In genomic region chr5:179780343-179780742, GRCh38 we compare ENCODE assay signal across 19 cellular contexts. TPM values are rescaled to one million over a fixed set of nuclear protein-coding genes. Genes with fewer than 3 reads are reported as not detected.
DNase-seq lines count a peak whose midpoint lies in the region; ATAC-seq, FAIRE-seq and TF ChIP-seq lines count a peak whose summit lies in the region.
"Had no signal": no experiment of that assay in that cellular context is flagged by ENCODE, and none has a peak within 500 bp of the region (broad histone marks: within the 10 kb centered on the region; RNA-seq: fewer than 3 reads in every experiment).

No MANE protein-coding gene starts in this region.

- dilution Hi-C loops in IMR-90 (cut with HindIII; ENCODE audit: low sequenced_read_pairs, unreplicated experiment), result no loop called here

- WGBS in IMR-90 (ENCODE audit: extremely low coverage in 2 of 2, insufficient read length in 1 of 2), 2 experiments, result 83% methylated on average over 1 of the region's 8 CpGs; no CpG with 5 or more reads in 1 of the 2 experiments
- 82 to 85% methylated on average over 8 of the region's 8 CpGs for whole genome bisulfite sequencing in pancreas, 2 donors

- H4K91ac ChIP-seq in IMR-90 (ENCODE audit: insufficient read depth, low read depth, low read length), result no peak overlapping the region

- no peak overlapping the region for H4K5ac ChIP-seq in IMR-90 (ENCODE audit: low read depth, low read length)

- no peak overlapping the region for H3K18ac ChIP-seq in IMR-90 (ENCODE audit: low read depth, low read length)

- H3K9ac ChIP-seq in IMR-90 (ENCODE audit: low read depth, low read length), result no peak overlapping the region
- H3K9ac ChIP-seq: neural progenitor cell, SK-N-SH had no signal

- DNase-seq in IMR-90, result no peak
- DNase-seq in NOMO-1 treated with dmso at 0.1 percent for 144 hours (lab: John Stamatoyannopoulos, UW; ENCODE audit: unreplicated experiment), result peak; percentile 77
- peak; percentile 70 for DNase-seq in fibroblast of gingiva (ENCODE audit: low read depth)
- no peak for DNase-seq in pancreas
- DNase-seq in HAP-1 (ENCODE audit: low spot score in 2 of 2), result no peak
- DNase-seq in DMS79 (lab: John Stamatoyannopoulos, UW), result no peak
- DNase-seq: activated CD4-positive, CD25-positive, alpha-beta regulatory T cell treated with anti-CD3 and anti-CD28 coated beads, Interleukin-2, amount 50 U/mL, for 72 hours; activated CD8-positive, alpha-beta memory T cell treated with anti-CD3 and anti-CD28 coated beads for 24 hours; activated naive CD4-positive, alpha-beta T cell treated with Interleukin-2 at 50 U/mL for 16 hours; activated T-cell treated with anti-CD3 and anti-CD28 coated beads, Interleukin-2, amount 50 U/mL, for 4 hours; effector CD8-positive, alpha-beta T cell; EL; NCI-H1694 treated with DMSO at 0.1 percent for 48 hours; PC-9; SK-N-SH; stimulated activated CD4-positive, alpha-beta T cell treated with anti-CD3 and anti-CD28 coated beads, Interleukin-4, amount 100 ng/mL, for 4 hours had no signal

- no peak overlapping the region for H4K8ac ChIP-seq in IMR-90 (ENCODE audit: low read depth in 2 of 2, low read length in 2 of 2)

- POLR2A ChIA-PET in IMR-90 (lab: Charles Lee; ENCODE audit: unreplicated experiment), result no interaction called here

- FAIRE-seq in pancreas (lab: Jason Lieb, UNC), result no peak

- intact Hi-C loops in IMR-90 (cut with micrococcal nuclease) (no loop called here), pancreas (cut with DNase I) (no loop called here)

- peaks cover 6 to 8% of the 10 kb centered on the region in 2 experiments for H3K79me1 ChIP-seq in IMR-90 (ENCODE audit: low read depth in 1 of 2, low read length in 2 of 2)

- H3K4me3 ChIP-seq in IMR-90 (ENCODE audit: insufficient read depth, low read depth, low read length), result no peak overlapping the region
- no peak overlapping the region for H3K4me3 ChIP-seq in pancreas
- no peak overlapping the region for H3K4me3 ChIP-seq in HAP-1
- H3K4me3 ChIP-seq: neural progenitor cell, PC-9 had no signal

- H3K9me1 ChIP-seq in IMR-90 (ENCODE audit: insufficient read depth, low read length), result no peaks in the 10 kb centered on the region

- H2BK120ac ChIP-seq in IMR-90 (ENCODE audit: low read depth, low read length), result no peak overlapping the region

- no peaks in the 10 kb centered on the region for H3K27me3 ChIP-seq in IMR-90 (ENCODE audit: control insufficient read depth, insufficient read depth, low read length)
- H3K27me3 ChIP-seq in pancreas, result no peaks in the 10 kb centered on the region
- H3K27me3 ChIP-seq in HAP-1 (ENCODE audit: low read depth), result no peaks in the 10 kb centered on the region
- H3K27me3 ChIP-seq: neural progenitor cell had no signal

- no peak overlapping the region for H2BK5ac ChIP-seq in IMR-90 (ENCODE audit: low read depth, low read length, poor library complexity, severe bottlenecking)

- H2BK20ac ChIP-seq in IMR-90 (ENCODE audit: low read depth, low read length), result no peak overlapping the region

- no peak overlapping the region for H3K4me2 ChIP-seq in IMR-90 (ENCODE audit: low read depth, low read length)
- H3K4me2 ChIP-seq: neural progenitor cell, PC-9, SK-N-SH had no signal

- TF ChIP-seq CTCF in IMR-90 (conservative IDR thresholded peaks at IDR 0.05; ENCODE audit: low read depth, low read length) (no peak), pancreas (IDR thresholded peaks at IDR 0.05) (no peak)

- in situ Hi-C loops in IMR-90 (cut with MboI; ENCODE audit: low sequenced_read_pairs), result no loop called here
- in situ Hi-C loops in HAP-1 (cut with MboI; ENCODE audit: low sequenced_read_pairs), result no loop called here

- H2AK9ac ChIP-seq in IMR-90 (replicated peaks; ENCODE audit: low read depth, low read length, poor library complexity), result no peak overlapping the region

- H3K4ac ChIP-seq in IMR-90 (ENCODE audit: low read depth, low read length), result no peak overlapping the region

- H2BK15ac ChIP-seq in IMR-90 (ENCODE audit: low read depth, low read length), result no peak overlapping the region

- peaks cover 35% of the 10 kb centered on the region for H3K36me3 ChIP-seq in IMR-90 (ENCODE audit: control insufficient read depth, insufficient read depth, low read length)
- H3K36me3 ChIP-seq in pancreas, result peaks cover 0 to 21% (median 10%) of the 10 kb centered on the region in 3 donors
- peaks cover 23% of the 10 kb centered on the region for H3K36me3 ChIP-seq in HAP-1 (replicated peaks)
- H3K36me3 ChIP-seq: neural progenitor cell had no signal

- H2AFZ ChIP-seq in IMR-90 (replicated peaks; ENCODE audit: low read length, poor library complexity), result no peak overlapping the region
- H2AFZ ChIP-seq: neural progenitor cell, PC-9 had no signal

- H3K14ac ChIP-seq in IMR-90 (replicated peaks; ENCODE audit: low read depth, low read length), result no peak overlapping the region

- CTCF ChIA-PET in IMR-90 (lab: Yijun Ruan, JAX), result no interaction called here

- BruUV-seq in IMR-90 (replicated peaks; lab: Mats Ljungman, UMichigan), result no TSS peak

- no peaks in the 10 kb centered on the region for H3K4me1 ChIP-seq in IMR-90 (ENCODE audit: control insufficient read depth, insufficient read depth, low read length)
- no peaks in the 10 kb centered on the region for H3K4me1 ChIP-seq in pancreas
- H3K4me1 ChIP-seq in HAP-1, result no peaks in the 10 kb centered on the region
- H3K4me1 ChIP-seq: neural progenitor cell had no signal

- H3K9me3 ChIP-seq in IMR-90 (ENCODE audit: control insufficient read depth, insufficient read depth, low read length), result no peaks in the 10 kb centered on the region
- no peaks in the 10 kb centered on the region for H3K9me3 ChIP-seq in pancreas
- no peaks in the 10 kb centered on the region for H3K9me3 ChIP-seq in HAP-1
- H3K9me3 ChIP-seq: SK-N-SH had no signal

- H3K56ac ChIP-seq in IMR-90 (ENCODE audit: extremely low read depth, insufficient read depth, low read length), result no peak overlapping the region

- H4K20me1 ChIP-seq in IMR-90 (ENCODE audit: insufficient read depth, low read length), result 0 out of 2 replicates have a peak, but pooled peaks cover 3% of the 10 kb centered on the region

- no peak for TF ChIP-seq POLR2A in IMR-90 (IDR thresholded peaks at IDR 0.05; ENCODE audit: low read depth, low read length)

- no peak for TF ChIP-seq RAD21 in IMR-90 (IDR thresholded peaks at IDR 0.05; ENCODE audit: low read length)

- H3K23ac ChIP-seq in IMR-90 (ENCODE audit: low read depth, low read length), result no peak overlapping the region

- ATAC-seq in IMR-90 (ENCODE audit: low read depth) (peak; percentile 21; the same call in 1 of the 2 replicates), pancreas (peak in 3 of 4 donors; percentile 49 to 56 (median 52)), HG02852 (IDR thresholded peaks at IDR 0.05; ENCODE audit: unreplicated experiment) (no peak)
- ATAC-seq: activated T-cell treated with anti-CD3 and anti-CD28 coated beads, Interleukin-2, amount 50 U/mL, for 4 hours; esophagus mucosa had no signal

- H3K27ac ChIP-seq in IMR-90 (ENCODE audit: insufficient read depth, low read length), result no peak overlapping the region
- H3K27ac ChIP-seq in pancreas, result no peak overlapping the region
- H3K27ac ChIP-seq: neural progenitor cell, PC-9 had no signal

- H2AK5ac ChIP-seq in IMR-90 (ENCODE audit: low read depth, low read length), result no peak overlapping the region

TF ChIP-seq in IMR-90, 13 proteins besides CTCF, POLR2A, EP300 and RAD21:
- TF ChIP-seq CHD1 (IDR thresholded peaks at IDR 0.05; ENCODE audit: low read depth, low read length) (no peak), MAFK (IDR thresholded peaks at IDR 0.05; ENCODE audit: low read depth, low read length) (no peak), ELK1 (IDR thresholded peaks at IDR 0.05; ENCODE audit: borderline replicate concordance, low read depth, low read length) (no peak), RCOR1 (IDR thresholded peaks at IDR 0.05; ENCODE audit: insufficient replicate concordance, low read length) (no peak), BHLHE40 (IDR thresholded peaks at IDR 0.05; ENCODE audit: low read depth, low read length) (no peak), MXI1 (IDR thresholded peaks at IDR 0.05; ENCODE audit: borderline replicate concordance, low read depth, low read length) (no peak), FOS (IDR thresholded peaks at IDR 0.05; ENCODE audit: low read depth, low read length) (no peak)

RNA-seq across cellular contexts. Expression of gene LTC4S, which starts 13.4 kb away (rescaled TPM):
- total RNA-seq in IMR-90 (2012; rRNA removed) (not detected in 2 replicates), pancreas (1 to 10 TPM; 1.1 to 8.7 (median 4.5) TPM)
- polyA plus RNA-seq in IMR-90 (2012; rRNA removed) (0.72 and 1.9 TPM in 2 replicates), pancreas (10 to 100 TPM in 1 of 2 donors, 1 to 10 TPM in 1; 4.2 to 10.9 TPM)
- 1.3 and 3.2 TPM in 2 replicates for polyA plus RNA-seq in IMR-90 (2012; cell fraction: cytosol; rRNA removed)
- 2.3 and 12.6 TPM in 2 replicates for polyA plus RNA-seq in IMR-90 (2012; cell fraction: nucleus; rRNA removed; ENCODE audit: low replicate concordance)

RNA-seq across cellular contexts. Expression of gene MGAT4B, which starts 26.3 kb away (rescaled TPM):
- 53.9 and 73.7 TPM in 2 replicates for total RNA-seq in IMR-90 (2012; rRNA removed)
- polyA plus RNA-seq in IMR-90 (2012; rRNA removed), result 155 and 164 TPM in 2 replicates
- polyA plus RNA-seq in IMR-90 (2012; cell fraction: cytosol; rRNA removed), result 148 and 266 TPM in 2 replicates
- polyA plus RNA-seq in IMR-90 (2012; cell fraction: nucleus; rRNA removed; ENCODE audit: low replicate concordance), result 388 and 999 TPM in 2 replicates
- total RNA-seq in pancreas, result 10 to 100 TPM; 33.7 to 97.5 (median 45.9) TPM
- 10 to 100 TPM; 58.7 to 65.4 TPM for polyA plus RNA-seq in pancreas

RNA-seq across cellular contexts. Expression of gene SQSTM1, which starts 40.4 kb away (rescaled TPM):
- total RNA-seq in IMR-90 (2012; rRNA removed) (168 and 184 TPM in 2 replicates), pancreas (100 to 1,000 TPM; 159 to 261 (median 228) TPM)
- polyA plus RNA-seq in IMR-90 (2012; rRNA removed) (152 and 201 TPM in 2 replicates), pancreas (100 to 1,000 TPM; 125 to 166 TPM)
- polyA plus RNA-seq in IMR-90 (2012; cell fraction: cytosol; rRNA removed), result 153 and 219 TPM in 2 replicates
- polyA plus RNA-seq in IMR-90 (2012; cell fraction: nucleus; rRNA removed; ENCODE audit: low replicate concordance), result 377 and 407 TPM in 2 replicates

RNA-seq across cellular contexts. Expression of gene MAML1, which starts 47.7 kb away (rescaled TPM):
- total RNA-seq in IMR-90 (2012; rRNA removed) (4.7 TPM in 2 replicates), pancreas (10 to 100 TPM; 10.7 to 18.0 (median 11.5) TPM)
- polyA plus RNA-seq in IMR-90 (2012; rRNA removed) (10.2 and 20.4 TPM in 2 replicates), pancreas (1 to 10 TPM; 7.1 TPM)
- 4.5 and 7.3 TPM in 2 replicates for polyA plus RNA-seq in IMR-90 (2012; cell fraction: cytosol; rRNA removed)
- 13.3 and 15.0 TPM in 2 replicates for polyA plus RNA-seq in IMR-90 (2012; cell fraction: nucleus; rRNA removed; ENCODE audit: low replicate concordance)

Comparison
In these comparisons a context has a peak if more than half of its experiments do, and no peak if none do; other contexts are left out.
1. DNase-seq: peak in NOMO-1 treated with dmso at 0.1 percent for 144 hours (single experiment) and fibroblast of gingiva (single experiment); none in IMR-90 (single experiment), pancreas (0 of 6), HAP-1 (0 of 2) and DMS79 (single experiment).